In the genomic region with DNA sequence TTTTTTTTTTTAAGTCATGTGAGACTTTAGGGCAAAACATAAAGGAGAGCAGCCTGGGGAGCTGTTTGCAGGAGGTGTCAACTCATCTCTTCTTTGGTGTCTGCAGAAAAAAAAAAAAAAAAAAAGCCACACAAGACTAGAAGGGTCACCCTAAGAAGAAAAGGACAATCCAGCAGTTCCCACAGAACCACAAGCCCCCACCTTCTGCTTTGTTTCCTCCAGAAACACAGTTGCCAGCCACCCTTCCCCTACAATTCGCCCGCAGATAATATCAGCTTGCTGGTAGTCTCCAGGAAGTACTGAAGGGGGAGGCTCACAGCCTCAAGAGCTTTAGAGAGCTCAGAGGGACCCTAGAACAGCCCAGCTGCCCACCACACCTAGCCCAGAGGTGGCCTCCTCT, we compare ENCODE assay signal across 9 cellular contexts. TPM values are rescaled to one million over a fixed set of nuclear protein-coding genes. Genes with fewer than 3 reads are reported as not detected.
DNase-seq lines count a peak whose midpoint lies in the region; ATAC-seq, FAIRE-seq and TF ChIP-seq lines count a peak whose summit lies in the region.
"Had no signal": no experiment of that assay in that cellular context is flagged by ENCODE, and none has a peak within 500 bp of the region (broad histone marks: within the 10 kb centered on the region; RNA-seq: fewer than 3 reads in every experiment).

No MANE protein-coding gene starts in this region.

- H3K4me2 ChIP-seq in osteoblast (ENCODE audit: insufficient read depth, low read length), result no peak overlapping the region

- peaks cover 32% of the 10 kb centered on the region for H3K36me3 Mint-ChIP-seq in activated T-helper 17 cell treated with anti-CD3 and anti-CD28 coated beads, Interleukin-2, amount 50 U/mL, for 72 hours (ENCODE audit: low read depth)

- intact Hi-C loops in ovary (cut with DNase I), result no loop called here

- ATAC-seq in HG03571 (IDR thresholded peaks at IDR 0.05; ENCODE audit: unreplicated experiment), result peak; percentile 33
- peak; percentile 62 for ATAC-seq in activated T-helper 17 cell treated with anti-CD3 and anti-CD28 coated beads, Interleukin-2, amount 50 U/mL, for 72 hours (replicated peaks)
- ATAC-seq in HG02588 (IDR thresholded peaks at IDR 0.05; ENCODE audit: unreplicated experiment), result no peak

- POLR2A ChIA-PET in GM10248 (lab: Yijun Ruan, JAX), result interaction anchor here (0.7 kb wide), 2 partner anchors 21 to 27 kb away, joined by 3 to 4 read pairs; no protein-coding TSS in a partner anchor

- H4K20me1 ChIP-seq in osteoblast (ENCODE audit: insufficient read depth, low read length), result no peaks in the 10 kb centered on the region

- CTCF ChIA-PET in GM10248 (lab: Yijun Ruan, JAX), result interaction anchor here (0.8 kb wide), 1 partner anchor 285 kb away, joined by 3 read pairs; no protein-coding TSS in a partner anchor

- H3K9me3 Mint-ChIP-seq in activated T-helper 17 cell treated with anti-CD3 and anti-CD28 coated beads, Interleukin-2, amount 50 U/mL, for 72 hours, result no peaks in the 10 kb centered on the region

- H3K27me3 ChIP-seq in osteoblast (ENCODE audit: insufficient read depth, low read length) (peaks cover 4% of the 10 kb centered on the region), ovary (no peaks in the 10 kb centered on the region)

- H3K27ac Mint-ChIP-seq in activated T-helper 17 cell treated with anti-CD3 and anti-CD28 coated beads, Interleukin-2, amount 50 U/mL, for 72 hours, result peak overlapping the region; percentile 93

- H3K4me1 ChIP-seq in osteoblast (ENCODE audit: insufficient read depth, low read length), result no peaks in the 10 kb centered on the region
- peaks cover 3% of the 10 kb centered on the region for H3K4me1 ChIP-seq in ovary (ENCODE audit: insufficient read depth)

- peak overlapping the region; percentile 90 for H3K4me3 Mint-ChIP-seq in activated T-helper 17 cell treated with anti-CD3 and anti-CD28 coated beads, Interleukin-2, amount 50 U/mL, for 72 hours

- H3K27me3 Mint-ChIP-seq in activated T-helper 17 cell treated with anti-CD3 and anti-CD28 coated beads, Interleukin-2, amount 50 U/mL, for 72 hours, result no peaks in the 10 kb centered on the region

- TF ChIP-seq CTCF in GM10248 (IDR thresholded peaks at IDR 0.05; ENCODE audit: control extremely low read depth, extremely low read depth, low read depth, missing control alignments) (no peak), osteoblast (IDR thresholded peaks at IDR 0.05; ENCODE audit: extremely low read depth, low read depth, low read length) (no peak), ovary (IDR thresholded peaks at IDR 0.05) (no peak)

- DNase-seq in GM10248 (ENCODE audit: extremely low spot score) (peak; percentile 32), osteoblast (ENCODE audit: insufficient read length, low spot score, missing footprints) (peak; percentile 72), medulla oblongata (ENCODE audit: extremely low spot score) (no peak), ovary (no peak), HTR-8/SVneo (ENCODE audit: insufficient read length, low spot score) (no peak)
- DNase-seq: NCI-H187 treated with DMSO at 0.1 percent for 48 hours had no signal

- H3K9me3 ChIP-seq in osteoblast (ENCODE audit: low read depth, low read length), result no peaks in the 10 kb centered on the region
- H3K9me3 ChIP-seq in ovary, result no peaks in the 10 kb centered on the region

- no peaks in the 10 kb centered on the region for H3K4me1 Mint-ChIP-seq in activated T-helper 17 cell treated with anti-CD3 and anti-CD28 coated beads, Interleukin-2, amount 50 U/mL, for 72 hours

- H2AFZ ChIP-seq in osteoblast (ENCODE audit: low read length), result no peak overlapping the region

- H3K27ac ChIP-seq in osteoblast (ENCODE audit: low read depth, low read length) (no peak overlapping the region), ovary (no peak overlapping the region)

- no peaks in the 10 kb centered on the region for H3K79me2 ChIP-seq in osteoblast (ENCODE audit: insufficient read depth, low read length)

- FAIRE-seq in HTR-8/SVneo (lab: Jason Lieb, UNC), result no peak

- H3K4me3 ChIP-seq in osteoblast (ENCODE audit: insufficient read depth, low read length) (no peak overlapping the region), ovary (no peak overlapping the region)

- peaks cover 16% of the 10 kb centered on the region for H3K36me3 ChIP-seq in osteoblast (ENCODE audit: insufficient read depth, low read length)
- no peaks in the 10 kb centered on the region for H3K36me3 ChIP-seq in ovary

- 66 to 85% (median 83%) methylated on average over 2 of the region's 2 CpGs for WGBS in ovary, 3 donors

- TF ChIP-seq POLR2A in ovary (IDR thresholded peaks at IDR 0.05), result no peak

- no peak for TF ChIP-seq EP300 in ovary (IDR thresholded peaks at IDR 0.05)

RNA-seq across cellular contexts. Expression of a gene that starts 22.3 kb away (rescaled TPM):
- total RNA-seq in activated T-helper 17 cell treated with anti-CD3 and anti-CD28 coated beads, Interleukin-2, amount 50 U/mL, for 72 hours, result 10 to 100 TPM; 38.5 to 41.3 TPM
- total RNA-seq in osteoblast, result 38.6 and 42.7 TPM in 2 replicates
- total RNA-seq in ovary, result 10 to 100 TPM; 25.0 to 56.4 (median 38.7) TPM
- 10 to 100 TPM in 1 of 2 donors, 1 to 10 TPM in 1; 9.1 to 16.8 TPM for polyA plus RNA-seq in ovary

RNA-seq across cellular contexts. Expression of a gene that starts 34.9 kb away (rescaled TPM):
- 100 to 1,000 TPM; 143 to 155 TPM for total RNA-seq in activated T-helper 17 cell treated with anti-CD3 and anti-CD28 coated beads, Interleukin-2, amount 50 U/mL, for 72 hours
- 221 and 233 TPM in 2 replicates for total RNA-seq in osteoblast
- 100 to 1,000 TPM in 5 of 7 donors, 10 to 100 TPM in 2; 39.9 to 130 (median 116) TPM for total RNA-seq in ovary
- 100 to 1,000 TPM; 108 to 136 TPM for polyA plus RNA-seq in ovary

Comparison
In these comparisons a context has a peak if more than half of its experiments do, and no peak if none do; other contexts are left out.
1. DNase-seq: peak in GM10248 (single experiment) and osteoblast (single experiment); none in medulla oblongata (single experiment), ovary (0 of 5) and HTR-8/SVneo (single experiment).